ENCODE assay signal across 16 cellular contexts in the genomic region with DNA sequence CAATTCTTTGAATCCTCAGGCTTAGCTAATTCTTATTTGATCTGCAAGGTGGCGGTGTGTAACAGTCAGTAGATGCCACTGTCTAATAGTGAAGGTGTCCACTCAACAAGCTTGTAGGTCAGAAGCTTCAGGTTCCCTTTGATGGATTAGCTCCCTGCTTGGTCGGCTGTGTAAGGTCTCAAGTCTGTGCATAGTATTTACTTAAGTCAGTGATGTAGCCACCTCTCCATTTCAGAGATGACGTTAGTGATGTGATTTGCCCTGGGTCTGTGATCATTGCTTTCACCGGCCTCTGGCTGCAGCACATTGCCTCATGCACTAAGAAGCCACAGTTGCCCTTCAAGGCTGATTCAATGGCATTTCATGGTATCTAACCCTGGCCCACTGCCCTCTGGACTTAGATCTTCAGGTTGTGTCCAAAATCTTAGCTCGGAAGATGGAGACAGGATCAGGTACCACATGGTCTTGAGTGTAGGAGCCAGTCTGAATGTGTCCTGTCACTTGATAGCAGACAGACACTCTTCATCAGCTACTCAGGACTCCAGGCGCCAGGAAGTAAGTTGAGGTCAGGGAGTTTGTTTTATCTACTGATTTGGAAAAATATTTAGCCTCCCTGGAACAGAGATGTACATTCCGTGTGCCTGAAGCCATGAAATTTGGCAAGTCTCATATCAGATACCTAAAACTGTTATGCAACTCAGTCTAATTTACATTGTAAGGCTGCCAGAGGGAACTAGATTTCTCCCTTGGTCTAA. TPM values are rescaled to one million over a fixed set of nuclear protein-coding genes. Genes with fewer than 3 reads are reported as not detected.
DNase-seq lines count a peak whose midpoint lies in the region; ATAC-seq and TF ChIP-seq lines count a peak whose summit lies in the region.
"Had no signal": no experiment of that assay in that cellular context is flagged by ENCODE, and none has a peak within 500 bp of the region (broad histone marks: within the 10 kb centered on the region; RNA-seq: fewer than 3 reads in every experiment).

No MANE protein-coding gene starts in this region.

- H3K4me1 ChIP-seq in GM23248 (ENCODE audit: insufficient read depth) = peaks cover 10% of the 10 kb centered on the region; the same call in 1 of the 2 replicates

- no peaks in the 10 kb centered on the region for H3K79me2 ChIP-seq in GM23248 (ENCODE audit: insufficient read depth)

- H3K9me3 ChIP-seq in GM23248 (ENCODE audit: low read depth) = no peaks in the 10 kb centered on the region

- H2AFZ ChIP-seq in GM23248 = no peak overlapping the region

- no peaks in the 10 kb centered on the region for H3K36me3 Mint-ChIP-seq in glutamatergic neuron (ENCODE audit: unreplicated experiment)
- H3K36me3 Mint-ChIP-seq: activated naive CD4-positive, alpha-beta T cell treated with anti-CD3 and anti-CD28 coated beads, Interleukin-2, amount 10 ng/mL, durations not matched to agents 7 days and 5 days; T-cell had no signal

- H3K4me3 ChIP-seq in GM23248 = no peak overlapping the region
- H3K4me3 ChIP-seq: cardiac muscle cell had no signal

- H3K9me2 ChIP-seq in GM23248 (ENCODE audit: insufficient read depth) = no peaks in the 10 kb centered on the region

- H3K9me3 Mint-ChIP-seq in glutamatergic neuron (ENCODE audit: unreplicated experiment) = no peaks in the 10 kb centered on the region
- H3K9me3 Mint-ChIP-seq: activated naive CD4-positive, alpha-beta T cell treated with anti-CD3 and anti-CD28 coated beads, Interleukin-2, amount 10 ng/mL, durations not matched to agents 7 days and 5 days; T-cell had no signal

- no peak overlapping the region for H3K4me3 Mint-ChIP-seq in glutamatergic neuron (ENCODE audit: unreplicated experiment)
- H3K4me3 Mint-ChIP-seq: activated naive CD4-positive, alpha-beta T cell treated with anti-CD3 and anti-CD28 coated beads, Interleukin-2, amount 10 ng/mL, durations not matched to agents 7 days and 5 days; T-cell had no signal

- no peak for ATAC-seq in HG03520 (IDR thresholded peaks at IDR 0.05; ENCODE audit: unreplicated experiment)
- ATAC-seq: activated CD4-positive, CD25-positive, alpha-beta regulatory T cell treated with anti-CD3 and anti-CD28 coated beads, Interleukin-2, amount 50 U/mL, for 24 hours; T-cell had no signal

- no peaks in the 10 kb centered on the region for H3K36me3 ChIP-seq in GM23248 (ENCODE audit: low read depth)
- H3K36me3 ChIP-seq: cardiac muscle cell had no signal

- DNase-seq in GM23248 (peak; percentile 13), SHP77 treated with DMSO at 0.1 percent for 48 hours (lab: John Stamatoyannopoulos, UW) (peak; percentile 6), glomerular visceral epithelial cell (ENCODE audit: extremely low spot score) (peak; percentile 11), renal cortical epithelial cell (ENCODE audit: low read depth) (peak; percentile 13), superior temporal gyrus (ENCODE audit: extremely low spot score) (no peak), SKM-1 treated with dmso at 0.1 percent for 144 hours (lab: John Stamatoyannopoulos, UW; ENCODE audit: unreplicated experiment) (no peak), glutamatergic neuron (no peak)
- DNase-seq: activated naive CD4-positive, alpha-beta T cell treated with anti-CD3 and anti-CD28 coated beads, Interleukin-2, amount 10 ng/mL, durations not matched to agents 7 days and 5 days; C1 segment of cervical spinal cord; islet precursor cell; NCI-H2227 treated with DMSO at 0.1 percent for 48 hours; T-cell had no signal

- H3K9ac ChIP-seq in GM23248 = no peak overlapping the region

- no peaks in the 10 kb centered on the region for H3K27me3 ChIP-seq in GM23248 (replicated peaks; ENCODE audit: insufficient read depth)
- H3K27me3 ChIP-seq: cardiac muscle cell had no signal

- no peak overlapping the region for H3K27ac Mint-ChIP-seq in glutamatergic neuron (ENCODE audit: unreplicated experiment)
- H3K27ac Mint-ChIP-seq: activated naive CD4-positive, alpha-beta T cell treated with anti-CD3 and anti-CD28 coated beads, Interleukin-2, amount 10 ng/mL, durations not matched to agents 7 days and 5 days; progenitor cell of endocrine pancreas; T-cell had no signal

- TF ChIP-seq CTCF in glutamatergic neuron (IDR thresholded peaks at IDR 0.05; ENCODE audit: partially characterized antibody, unreplicated experiment) = no peak

- no peaks in the 10 kb centered on the region for H4K20me1 ChIP-seq in GM23248 (ENCODE audit: insufficient read depth)

- no peak overlapping the region for H3K4me2 ChIP-seq in GM23248 (ENCODE audit: unreplicated experiment)

- H3K27ac ChIP-seq in GM23248 = no peak overlapping the region
- H3K27ac ChIP-seq: cardiac muscle cell had no signal

- in situ Hi-C loops in GM23248 (cut with MboI) = no loop called here

- no peaks in the 10 kb centered on the region for H3K4me1 Mint-ChIP-seq in glutamatergic neuron (ENCODE audit: low read depth, unreplicated experiment)
- H3K4me1 Mint-ChIP-seq: activated naive CD4-positive, alpha-beta T cell treated with anti-CD3 and anti-CD28 coated beads, Interleukin-2, amount 10 ng/mL, durations not matched to agents 7 days and 5 days; T-cell had no signal

- WGBS in GM23248 (ENCODE audit: low coverage in 1 of 2, low lambda C conversion rate in 2 of 2, missing lambda C conversion rate in 2 of 2), 2 experiments = 84 to 85% methylated on average over 7 of the region's 7 CpGs

- H3K27me3 Mint-ChIP-seq in glutamatergic neuron (ENCODE audit: unreplicated experiment) = no peaks in the 10 kb centered on the region
- H3K27me3 Mint-ChIP-seq: activated naive CD4-positive, alpha-beta T cell treated with anti-CD3 and anti-CD28 coated beads, Interleukin-2, amount 10 ng/mL, durations not matched to agents 7 days and 5 days; progenitor cell of endocrine pancreas; T-cell had no signal

- no peaks in the 10 kb centered on the region for H3F3A ChIP-seq in GM23248 (ENCODE audit: insufficient read depth)

RNA-seq across cellular contexts. Expression of gene SUB1, which starts 42.9 kb away (rescaled TPM):
- total RNA-seq in GM23248 (2014; rRNA removed; shearing (Covaris generic)) = 200 and 350 TPM in 2 replicates
- polyA plus RNA-seq in GM23248 (2016; fragmentation: Nextera tagmentation; extraction: Ambion mirVana) = 462 and 489 TPM in 2 replicates
- total RNA-seq in renal cortical epithelial cell = 319 and 351 TPM in 2 replicates
- total RNA-seq in glutamatergic neuron (ENCODE audit: unreplicated experiment) = 172 TPM

Comparison
In these comparisons a context has a peak if more than half of its experiments do, and no peak if none do; other contexts are left out.
1. DNase-seq: peak in GM23248 (single experiment), SHP77 treated with DMSO at 0.1 percent for 48 hours (single experiment), glomerular visceral epithelial cell (single experiment) and renal cortical epithelial cell (single experiment); none in superior temporal gyrus (single experiment), SKM-1 treated with dmso at 0.1 percent for 144 hours (single experiment) and glutamatergic neuron (single experiment).